Comparison of ENCODE assay signal across 12 cellular contexts in the genomic region with DNA sequence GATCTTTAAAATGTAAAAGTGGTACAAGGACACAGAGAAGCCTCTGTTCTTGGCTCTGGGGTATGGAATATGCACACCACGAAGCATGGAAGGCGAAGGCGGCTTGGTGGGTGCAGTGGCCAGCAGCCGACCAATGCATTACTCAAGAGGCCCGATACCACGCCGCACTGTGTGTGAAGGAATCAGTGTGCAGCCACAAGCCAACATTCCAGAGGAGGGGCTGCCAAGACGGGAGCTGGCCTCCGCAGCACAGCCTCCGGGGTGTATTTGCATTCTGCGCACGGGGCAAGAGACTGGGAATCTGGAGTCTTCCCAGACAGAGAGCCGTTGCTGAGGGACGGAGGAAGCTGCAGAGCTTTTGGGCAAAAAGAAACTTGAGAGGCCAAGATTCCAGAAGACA. TPM values are rescaled to one million over a fixed set of nuclear protein-coding genes. Genes with fewer than 3 reads are reported as not detected.
DNase-seq lines count a peak whose midpoint lies in the region; ATAC-seq and TF ChIP-seq lines count a peak whose summit lies in the region.
"Had no signal": no experiment of that assay in that cellular context is flagged by ENCODE, and none has a peak within 500 bp of the region (broad histone marks: within the 10 kb centered on the region; RNA-seq: fewer than 3 reads in every experiment).

No MANE protein-coding gene starts in this region.

- intact Hi-C loops in left ventricle myocardium superior (cut with micrococcal nuclease), result no loop called here

- TF ChIP-seq CTCF in astrocyte of the cerebellum (IDR thresholded peaks at IDR 0.05; ENCODE audit: low read depth, low read length, missing control alignments), result no peak

- in situ Hi-C loops in astrocyte of the cerebellum (cut with HindIII; ENCODE audit: low sequenced_read_pairs), result no loop called here

- DNase-seq in Daoy (ENCODE audit: low read depth) (peak; percentile 68), astrocyte of the cerebellum (ENCODE audit: low read depth) (peak; percentile 70), left ventricle myocardium superior (peak; percentile 31), pons (ENCODE audit: low spot score) (peak; percentile 66), NK-92 (lab: John Stamatoyannopoulos, UW; ENCODE audit: unreplicated experiment) (no peak), NCI-H1105 (lab: John Stamatoyannopoulos, UW) (no peak)
- DNase-seq: kidney glomerular epithelial cell; NCI-H2029; stimulated activated CD4-positive, alpha-beta T cell treated with anti-CD3 and anti-CD28 coated beads, Interleukin-4, amount 100 ng/mL, for 1 hour had no signal

- peak; percentile 38 for ATAC-seq in left ventricle myocardium superior
- no peak for ATAC-seq in HG03039 (IDR thresholded peaks at IDR 0.05; ENCODE audit: unreplicated experiment)
- no peak for ATAC-seq in HG02973 (IDR thresholded peaks at IDR 0.05; ENCODE audit: unreplicated experiment)

- no peak overlapping the region for H3K4me3 ChIP-seq in astrocyte of the cerebellum (ENCODE audit: low read depth, low read length)
- H3K4me3 ChIP-seq: BLaER1 treated with 17β-estradiol and CSF1 and Interleukin-3, amounts not matched to agents 10 nM and 100 nM had no signal

RNA-seq across cellular contexts. Expression of a gene that starts 19.8 kb away (rescaled TPM):
- 15.0 and 16.2 TPM in 2 replicates for total RNA-seq in Daoy (2014; rRNA removed; shearing (Covaris generic))
- 1.6 TPM for total RNA-seq in left ventricle myocardium superior

Comparison
In these comparisons a context has a peak if more than half of its experiments do, and no peak if none do; other contexts are left out.
1. DNase-seq: peak in Daoy (single experiment), astrocyte of the cerebellum (single experiment), left ventricle myocardium superior (single experiment) and pons (single experiment); none in NK-92 (single experiment) and NCI-H1105 (single experiment).